ENCODE assay signal across 20 cellular contexts in the genomic region with DNA sequence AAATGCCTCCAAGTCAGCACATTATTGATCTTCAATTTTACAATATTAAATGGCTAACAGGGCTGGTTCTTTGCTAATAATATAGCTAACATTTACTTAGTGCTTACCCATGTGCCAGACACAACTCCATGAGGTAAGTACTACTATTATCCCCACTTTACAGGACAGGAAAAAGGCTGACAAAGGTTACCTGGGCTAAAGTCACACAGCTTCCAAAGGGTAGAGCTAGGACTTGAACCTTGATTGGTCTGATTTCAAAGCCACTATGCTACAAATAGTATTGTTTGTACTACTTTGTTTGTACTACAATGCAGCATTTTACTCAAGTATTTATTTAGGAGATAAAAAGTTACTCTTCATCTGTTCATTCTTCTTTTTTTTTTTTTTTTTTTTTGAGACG. TPM values are rescaled to one million over a fixed set of nuclear protein-coding genes. Genes with fewer than 3 reads are reported as not detected.
A peak's percentile ranks its signal among the peaks of the same experiment; 100 is the strongest.
DNase-seq lines count a peak whose midpoint lies in the region; ATAC-seq and TF ChIP-seq lines count a peak whose summit lies in the region.
"Had no signal": no experiment of that assay in that cellular context is flagged by ENCODE, and none has a peak within 500 bp of the region (broad histone marks: within the 10 kb centered on the region; RNA-seq: fewer than 3 reads in every experiment).

No MANE protein-coding gene starts in this region.

- peak overlapping the region; percentile 95 for H3K27ac Mint-ChIP-seq in activated CD4-positive, alpha-beta T cell treated with anti-CD3 and anti-CD28 coated beads, Interleukin-2, amount 10 ng/mL, durations not matched to agents 7 days and 5 days
- no peak overlapping the region for H3K27ac Mint-ChIP-seq in activated CD4-positive, alpha-beta T cell treated with anti-CD3 and anti-CD28 coated beads, Interleukin-2, amount 10 ng/mL, durations not matched to agents 24 days and 14 days
- H3K27ac Mint-ChIP-seq in T-helper 17 cell (peak overlapping the region; percentile 97), osteocyte (ENCODE audit: unreplicated experiment) (peak overlapping the region; percentile 80)
- peak overlapping the region; percentile 73 to 75 for H3K27ac Mint-ChIP-seq in effector memory CD8-positive, alpha-beta T cell
- H3K27ac Mint-ChIP-seq: nephron; stimulated activated naive CD8-positive, alpha-beta T cell treated with anti-CD3 and anti-CD28 coated beads, Interleukin-15, Interleukin-2, amounts not matched to agents 100 ng/mL and 50 ng/mL, for 24 hours had no signal

- peaks cover 61% of the 10 kb centered on the region for H3K36me3 Mint-ChIP-seq in activated CD4-positive, alpha-beta T cell treated with anti-CD3 and anti-CD28 coated beads, Interleukin-2, amount 10 ng/mL, durations not matched to agents 7 days and 5 days (ENCODE audit: low read depth)
- peaks cover 48% of the 10 kb centered on the region for H3K36me3 Mint-ChIP-seq in activated CD4-positive, alpha-beta T cell treated with anti-CD3 and anti-CD28 coated beads, Interleukin-2, amount 10 ng/mL, durations not matched to agents 24 days and 14 days (ENCODE audit: low read depth)
- H3K36me3 Mint-ChIP-seq in T-helper 17 cell (ENCODE audit: low read depth) (peaks cover 8% of the 10 kb centered on the region), osteocyte (ENCODE audit: unreplicated experiment) (peaks cover 38% of the 10 kb centered on the region)
- peaks cover 34% of the 10 kb centered on the region for H3K36me3 Mint-ChIP-seq in effector memory CD8-positive, alpha-beta T cell (ENCODE audit: insufficient read depth)

- no peak for TF ChIP-seq CTCF in osteocyte (IDR thresholded peaks at IDR 0.05)

- CTCF ChIA-PET in activated CD4-positive, alpha-beta T cell treated with anti-CD3 and anti-CD28 coated beads, Interleukin-2, amount 10 ng/mL, durations not matched to agents 7 days and 5 days (lab: Charles Lee) = interaction anchor here (1.1 kb wide), 2 partner anchors 63 to 273 kb away, joined by 3 read pairs; no protein-coding TSS in a partner anchor

- no peaks in the 10 kb centered on the region for H3K9me3 ChIP-seq in T-helper 17 cell (ENCODE audit: control insufficient read depth, low read length, poor library complexity, severe bottlenecking)
- H3K9me3 ChIP-seq: ovary had no signal

- peaks cover 77% of the 10 kb centered on the region for H3K4me1 Mint-ChIP-seq in activated CD4-positive, alpha-beta T cell treated with anti-CD3 and anti-CD28 coated beads, Interleukin-2, amount 10 ng/mL, durations not matched to agents 7 days and 5 days
- peaks cover 22% of the 10 kb centered on the region for H3K4me1 Mint-ChIP-seq in activated CD4-positive, alpha-beta T cell treated with anti-CD3 and anti-CD28 coated beads, Interleukin-2, amount 10 ng/mL, durations not matched to agents 24 days and 14 days
- H3K4me1 Mint-ChIP-seq in T-helper 17 cell (peaks cover 41% of the 10 kb centered on the region), osteocyte (ENCODE audit: unreplicated experiment) (peaks cover 52% of the 10 kb centered on the region)
- H3K4me1 Mint-ChIP-seq in effector memory CD8-positive, alpha-beta T cell (ENCODE audit: low read depth in 2 of 2) = peaks cover 15 to 38% of the 10 kb centered on the region in 2 donors
- H3K4me1 Mint-ChIP-seq: brain had no signal

- intact Hi-C loops in activated CD4-positive, alpha-beta T cell treated with anti-CD3 and anti-CD28 coated beads, Interleukin-2, amount 10 ng/mL, durations not matched to agents 24 days and 14 days (cut with micrococcal nuclease) = loop anchor here (5.0 kb wide), 2 partner anchors 60 to 410 kb away; no protein-coding TSS in a partner anchor

- H3K4me3 Mint-ChIP-seq in activated CD4-positive, alpha-beta T cell treated with anti-CD3 and anti-CD28 coated beads, Interleukin-2, amount 10 ng/mL, durations not matched to agents 7 days and 5 days = peak overlapping the region; percentile 5
- H3K4me3 Mint-ChIP-seq in activated CD4-positive, alpha-beta T cell treated with anti-CD3 and anti-CD28 coated beads, Interleukin-2, amount 10 ng/mL, durations not matched to agents 24 days and 14 days = no peak overlapping the region
- H3K4me3 Mint-ChIP-seq in T-helper 17 cell (peak overlapping the region; percentile 92), osteocyte (ENCODE audit: unreplicated experiment) (no peak overlapping the region)
- H3K4me3 Mint-ChIP-seq in effector memory CD8-positive, alpha-beta T cell = peak overlapping the region in 1 of 2 donors; percentile 72
- H3K4me3 Mint-ChIP-seq: brain; nephron; stimulated activated naive CD8-positive, alpha-beta T cell treated with anti-CD3 and anti-CD28 coated beads, Interleukin-15, Interleukin-2, amounts not matched to agents 100 ng/mL and 50 ng/mL, for 24 hours had no signal

- peaks cover 3% of the 10 kb centered on the region for H3K9me3 Mint-ChIP-seq in activated CD4-positive, alpha-beta T cell treated with anti-CD3 and anti-CD28 coated beads, Interleukin-2, amount 10 ng/mL, durations not matched to agents 7 days and 5 days
- H3K9me3 Mint-ChIP-seq in activated CD4-positive, alpha-beta T cell treated with anti-CD3 and anti-CD28 coated beads, Interleukin-2, amount 10 ng/mL, durations not matched to agents 24 days and 14 days = no peaks in the 10 kb centered on the region
- H3K9me3 Mint-ChIP-seq in effector memory CD8-positive, alpha-beta T cell = no peaks in the 10 kb centered on the region
- H3K9me3 Mint-ChIP-seq in osteocyte (ENCODE audit: unreplicated experiment) = peaks cover 4% of the 10 kb centered on the region
- H3K9me3 Mint-ChIP-seq: brain; nephron; stimulated activated naive CD8-positive, alpha-beta T cell treated with anti-CD3 and anti-CD28 coated beads, Interleukin-15, Interleukin-2, amounts not matched to agents 100 ng/mL and 50 ng/mL, for 24 hours had no signal

- no peaks in the 10 kb centered on the region for H3K27me3 Mint-ChIP-seq in activated CD4-positive, alpha-beta T cell treated with anti-CD3 and anti-CD28 coated beads, Interleukin-2, amount 10 ng/mL, durations not matched to agents 7 days and 5 days
- H3K27me3 Mint-ChIP-seq in activated CD4-positive, alpha-beta T cell treated with anti-CD3 and anti-CD28 coated beads, Interleukin-2, amount 10 ng/mL, durations not matched to agents 24 days and 14 days = no peaks in the 10 kb centered on the region
- no peaks in the 10 kb centered on the region for H3K27me3 Mint-ChIP-seq in T-helper 17 cell
- no peaks in the 10 kb centered on the region for H3K27me3 Mint-ChIP-seq in effector memory CD8-positive, alpha-beta T cell
- no peaks in the 10 kb centered on the region for H3K27me3 Mint-ChIP-seq in osteocyte (ENCODE audit: unreplicated experiment)
- H3K27me3 Mint-ChIP-seq: brain; stimulated activated naive CD8-positive, alpha-beta T cell treated with anti-CD3 and anti-CD28 coated beads, Interleukin-15, Interleukin-2, amounts not matched to agents 100 ng/mL and 50 ng/mL, for 24 hours had no signal

- POLR2A ChIA-PET in activated CD4-positive, alpha-beta T cell treated with anti-CD3 and anti-CD28 coated beads, Interleukin-2, amount 10 ng/mL, durations not matched to agents 7 days and 5 days (lab: Charles Lee) = no interaction called here

- ATAC-seq in T-helper 17 cell = no peak
- ATAC-seq in effector memory CD8-positive, alpha-beta T cell (replicated peaks) = no peak
- no peak for ATAC-seq in GM19397 (IDR thresholded peaks at IDR 0.05; ENCODE audit: unreplicated experiment)
- ATAC-seq: HCT116, K562 had no signal

- no peak for DNase-seq in activated CD4-positive, alpha-beta T cell treated with anti-CD3 and anti-CD28 coated beads, Interleukin-2, amount 10 ng/mL, durations not matched to agents 7 days and 5 days
- no peak for DNase-seq in activated CD4-positive, alpha-beta T cell treated with anti-CD3 and anti-CD28 coated beads, Interleukin-2, amount 10 ng/mL, durations not matched to agents 24 days and 14 days
- DNase-seq in T-helper 17 cell = no peak
- DNase-seq in effector memory CD8-positive, alpha-beta T cell = no peak
- no peak for DNase-seq in osteocyte (ENCODE audit: extremely low spot score, unreplicated experiment)
- no peak for DNase-seq in NOMO-1 (lab: John Stamatoyannopoulos, UW; ENCODE audit: unreplicated experiment in 2 of 2)
- DNase-seq in RKO (ENCODE audit: low spot score) = no peak
- DNase-seq: activated CD4-positive, CD25-positive, alpha-beta regulatory T cell treated with anti-CD3 and anti-CD28 coated beads, Interleukin-2, amount 50 U/mL, for 72 hours; kidney; midbrain; NCI-H1105; NCI-H2029 treated with DMSO at 0.1 percent for 48 hours; NCI-H226; ovary had no signal

RNA-seq across cellular contexts. Expression of a gene that starts 31.9 kb away (rescaled TPM):
- 100 to 1,000 TPM; 102 to 105 TPM for total RNA-seq in activated CD4-positive, alpha-beta T cell treated with anti-CD3 and anti-CD28 coated beads, Interleukin-2, amount 10 ng/mL, durations not matched to agents 7 days and 5 days
- 92.7 and 98.8 TPM in 2 replicates for total RNA-seq in activated CD4-positive, alpha-beta T cell treated with anti-CD3 and anti-CD28 coated beads, Interleukin-2, amount 10 ng/mL, durations not matched to agents 24 days and 14 days
- 10 to 100 TPM; 74.2 to 83.4 TPM for total RNA-seq in T-helper 17 cell
- 58.4 and 72.3 TPM in 2 replicates for total RNA-seq in osteocyte

Comparison
In these comparisons a context has a peak if more than half of its experiments do, and no peak if none do; other contexts are left out.
1. H3K4me3 Mint-ChIP-seq: peak in activated CD4-positive, alpha-beta T cell treated with anti-CD3 and anti-CD28 coated beads, Interleukin-2, amount 10 ng/mL, durations not matched to agents 7 days and 5 days (single experiment) and T-helper 17 cell (single experiment); none in activated CD4-positive, alpha-beta T cell treated with anti-CD3 and anti-CD28 coated beads, Interleukin-2, amount 10 ng/mL, durations not matched to agents 24 days and 14 days (single experiment) and osteocyte (single experiment).